13 cellular contexts compared by ENCODE assay signal in genomic region chr11:85742348-85742747, GRCh38. TPM values are rescaled to one million over a fixed set of nuclear protein-coding genes. Genes with fewer than 3 reads are reported as not detected.
"Had no signal": no experiment of that assay in that cellular context is flagged by ENCODE, and none has a peak within 500 bp of the region (broad histone marks: within the 10 kb centered on the region; RNA-seq: fewer than 3 reads in every experiment).

No MANE protein-coding gene starts in this region.

- H3K4me3 Mint-ChIP-seq: neural crest cell had no signal

- H3K4me3 ChIP-seq: SK-N-MC, thoracic aorta, vagina had no signal

- DNase-seq: activated CD4-positive, CD25-positive, alpha-beta regulatory T cell; activated gamma-delta T cell; activated T-cell treated with anti-CD3 and anti-CD28 coated beads, Interleukin-2, amount 50 U/mL, for 1 hour; stimulated activated CD4-positive, alpha-beta T cell treated with anti-CD3 and anti-CD28 coated beads, Interleukin-2, amount 100 ng/mL, for 48 hours; stimulated activated naive CD8-positive, alpha-beta T cell treated with anti-CD3 and anti-CD28 coated beads, Interleukin-15, Interleukin-2, amounts not matched to agents 100 U/mL and 50 U/mL, for 24 hours; T-helper 2 cell had no signal

- FAIRE-seq: TTC549 had no signal

- H3K9me3 ChIP-seq: thoracic aorta, vagina had no signal

- H3K27me3 ChIP-seq: vagina had no signal

- H3K27me3 Mint-ChIP-seq: activated naive CD8-positive, alpha-beta T cell had no signal

- H3K4me1 ChIP-seq: vagina had no signal

- H3K9me3 Mint-ChIP-seq: neural crest cell had no signal

- H3K36me3 ChIP-seq: thoracic aorta, vagina had no signal

- H3K27ac ChIP-seq: SK-N-MC, thoracic aorta, vagina had no signal

RNA-seq across cellular contexts. Expression of gene CCDC89, which starts 56.4 kb away (rescaled TPM):
- total RNA-seq: neural crest cell, osteocyte, vagina had no signal
